ENCODE assay signal across 13 cellular contexts in the genomic region with DNA sequence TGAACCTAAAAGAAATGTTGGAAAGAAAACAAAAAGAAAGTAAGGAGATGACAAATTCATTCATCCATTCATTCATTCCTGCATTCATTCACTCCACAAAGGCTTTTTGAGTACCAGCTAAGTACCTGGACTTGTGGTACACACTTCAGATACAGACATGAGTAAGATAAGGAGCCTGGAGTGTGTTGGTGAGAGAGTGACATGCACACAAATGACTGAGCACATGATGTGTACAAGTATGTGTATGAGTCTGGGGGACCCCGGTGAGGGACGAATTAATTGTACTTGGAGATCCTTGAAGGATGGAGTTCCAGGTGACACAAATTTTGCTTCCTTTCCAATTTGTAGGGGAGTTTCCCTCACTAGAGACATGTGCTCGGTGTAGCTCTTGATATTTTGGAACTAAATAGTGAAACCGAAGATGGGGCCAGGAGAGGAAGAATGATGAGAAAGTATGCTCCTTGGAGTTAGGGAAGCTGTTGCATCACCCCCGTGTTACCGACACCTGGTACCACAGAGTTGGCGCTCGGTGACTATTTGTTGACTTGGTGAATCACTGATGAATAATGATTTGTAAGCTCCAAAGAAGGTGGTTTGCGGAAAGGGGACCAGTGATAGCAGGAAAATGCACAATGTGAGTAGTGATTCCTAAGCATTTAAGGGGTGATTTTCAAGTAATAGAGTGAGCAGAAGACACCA.
A peak's percentile ranks its signal among the peaks of the same experiment; 100 is the strongest.
DNase-seq lines count a peak whose midpoint lies in the region; ATAC-seq and TF ChIP-seq lines count a peak whose summit lies in the region.
"Had no signal": no experiment of that assay in that cellular context is flagged by ENCODE, and none has a peak within 500 bp of the region (broad histone marks: within the 10 kb centered on the region; RNA-seq: fewer than 3 reads in every experiment).

No MANE protein-coding gene starts in this region.

- H3K27ac ChIP-seq in PC-3 (ENCODE audit: low read length) = peak overlapping the region; percentile 99
- no peak overlapping the region for H3K27ac ChIP-seq in transverse colon

- H3K27ac Mint-ChIP-seq in activated CD4-positive, alpha-beta T cell treated with anti-CD3 and anti-CD28 coated beads, Interleukin-2, amount 10 ng/mL, durations not matched to agents 24 days and 14 days = no peak overlapping the region

- H3K79me2 ChIP-seq in PC-3 (ENCODE audit: low read length) = no peaks in the 10 kb centered on the region

- peaks cover under 1% of the 10 kb centered on the region for H3F3A ChIP-seq in PC-3 (ENCODE audit: low read length, unreplicated experiment)

- no peak overlapping the region for H2AFZ ChIP-seq in PC-3 (ENCODE audit: low read length)

- H3K9ac ChIP-seq in PC-3 (ENCODE audit: low read length) = peak overlapping the region; percentile 88

- peak overlapping the region; percentile 73 for H3K4me2 ChIP-seq in PC-3 (ENCODE audit: low read length)

- H3K4me1 Mint-ChIP-seq in activated CD4-positive, alpha-beta T cell treated with anti-CD3 and anti-CD28 coated beads, Interleukin-2, amount 10 ng/mL, durations not matched to agents 24 days and 14 days = peaks cover 12% of the 10 kb centered on the region

- no peak for TF ChIP-seq EP300 in transverse colon (IDR thresholded peaks at IDR 0.05; ENCODE audit: low read depth)

- no peak overlapping the region for H3K4me3 Mint-ChIP-seq in activated CD4-positive, alpha-beta T cell treated with anti-CD3 and anti-CD28 coated beads, Interleukin-2, amount 10 ng/mL, durations not matched to agents 24 days and 14 days
- H3K4me3 Mint-ChIP-seq: neural crest cell had no signal

- peaks cover 51% of the 10 kb centered on the region for H3K4me1 ChIP-seq in PC-3 (ENCODE audit: insufficient read depth, low read length)
- H3K4me1 ChIP-seq in transverse colon = no peaks in the 10 kb centered on the region

- H3K27me3 ChIP-seq in PC-3 (ENCODE audit: low read length) (no peaks in the 10 kb centered on the region), transverse colon (no peaks in the 10 kb centered on the region)

- no peaks in the 10 kb centered on the region for H3K36me3 Mint-ChIP-seq in activated CD4-positive, alpha-beta T cell treated with anti-CD3 and anti-CD28 coated beads, Interleukin-2, amount 10 ng/mL, durations not matched to agents 24 days and 14 days (ENCODE audit: low read depth)

- ATAC-seq in PC-3 (peak; percentile 68), GM18858 (IDR thresholded peaks at IDR 0.05; ENCODE audit: unreplicated experiment) (no peak)

- no peak for TF ChIP-seq POLR2A in transverse colon (IDR thresholded peaks at IDR 0.05)

- H3K27me3 Mint-ChIP-seq in activated CD4-positive, alpha-beta T cell treated with anti-CD3 and anti-CD28 coated beads, Interleukin-2, amount 10 ng/mL, durations not matched to agents 24 days and 14 days = no peaks in the 10 kb centered on the region

- H3K9me2 ChIP-seq in PC-3 (replicated peaks; ENCODE audit: low read length) = no peaks in the 10 kb centered on the region

- peak; percentile 18 for DNase-seq in activated CD4-positive, alpha-beta T cell treated with anti-CD3 and anti-CD28 coated beads for 48 hours
- DNase-seq in activated CD4-positive, alpha-beta T cell treated with anti-CD3 and anti-CD28 coated beads, Interleukin-2, amount 10 ng/mL, durations not matched to agents 24 days and 14 days = no peak
- DNase-seq in PC-3 = peak; percentile 97
- DNase-seq in ecto neural progenitor cell (ENCODE audit: low spot score) = peak; percentile 7
- DNase-seq in stimulated activated CD8-positive, alpha-beta memory T cell treated with anti-CD3 and anti-CD28 coated beads, Interleukin-4, amount 100 ng/mL, for 48 hours = peak; percentile 35
- DNase-seq in transverse colon = no peak
- DNase-seq in SHP77 (lab: John Stamatoyannopoulos, UW) = no peak
- DNase-seq: activated T-cell treated with anti-CD3 and anti-CD28 coated beads, Interleukin-2, amount 50 U/mL, for 48 hours; AML-193; NCI-H1436; NK-92 treated with Interleukin-12 subunit alpha and Interleukin-12 subunit beta, amount 100 ng/mL, for 24 hours had no signal

- 78 to 83% methylated on average over 8 to 9 of the region's 9 CpGs for WGBS in transverse colon (ENCODE audit: low coverage in 1 of 2), 2 donors

- H3K9me3 ChIP-seq in PC-3 (ENCODE audit: low read length) (no peaks in the 10 kb centered on the region), transverse colon (no peaks in the 10 kb centered on the region)

- H3K4me3 ChIP-seq in PC-3 (ENCODE audit: low read length) (peak overlapping the region; percentile 45; the same call in 1 of the 2 replicates), transverse colon (no peak overlapping the region)

- intact Hi-C loops in activated CD4-positive, alpha-beta T cell treated with anti-CD3 and anti-CD28 coated beads, Interleukin-2, amount 10 ng/mL, durations not matched to agents 24 days and 14 days (cut with micrococcal nuclease) = no loop called here
- intact Hi-C loops in PC-3 (cut with micrococcal nuclease) = loop anchor here (2.0 to 5.0 kb wide), 2 partner anchors 70 to 130 kb away; no protein-coding TSS in a partner anchor
- intact Hi-C loops in transverse colon (cut with DNase I; ENCODE audit: low total_unique reads) = no loop called here

- TF ChIP-seq CTCF in PC-3 (conservative IDR thresholded peaks at IDR 0.05; ENCODE audit: low read depth, low read length) (no peak), transverse colon (IDR thresholded peaks at IDR 0.05) (no peak)

- POLR2A ChIA-PET in PC-3 (lab: Charles Lee; ENCODE audit: unreplicated experiment) = no interaction called here

- H4K20me1 ChIP-seq in PC-3 (ENCODE audit: low read length) = no peaks in the 10 kb centered on the region

- TSS peak; percentile 64 for BruUV-seq in PC-3 (replicated peaks; lab: Mats Ljungman, UMichigan)

- in situ Hi-C loops in transverse colon (cut with MboI; ENCODE audit: low pct_ligation_motif_present in 1 of 4, low pct_unique_long_range_greater_than_20kb in 1 of 4, low sequenced_read_pairs in 3 of 4) = loop anchor here in 1 of 4 donors (25.0 kb wide), 1 partner anchor 100 kb away; no protein-coding TSS in a partner anchor

- CTCF ChIA-PET in PC-3 (lab: Charles Lee) = interaction anchor here (0.7 kb wide), 1 partner anchor 24 kb away, joined by 7 read pairs; no protein-coding TSS in a partner anchor

- H3K36me3 ChIP-seq in PC-3 (ENCODE audit: low read depth, low read length) (no peaks in the 10 kb centered on the region), transverse colon (no peaks in the 10 kb centered on the region)

- H3K9me3 Mint-ChIP-seq in activated CD4-positive, alpha-beta T cell treated with anti-CD3 and anti-CD28 coated beads, Interleukin-2, amount 10 ng/mL, durations not matched to agents 24 days and 14 days = no peaks in the 10 kb centered on the region

Comparison
In these comparisons a context has a peak if more than half of its experiments do, and no peak if none do; other contexts are left out.
1. DNase-seq: peak in activated CD4-positive, alpha-beta T cell treated with anti-CD3 and anti-CD28 coated beads for 48 hours (single experiment), PC-3 (single experiment), ecto neural progenitor cell (single experiment) and stimulated activated CD8-positive, alpha-beta memory T cell treated with anti-CD3 and anti-CD28 coated beads, Interleukin-4, amount 100 ng/mL, for 48 hours (single experiment); none in activated CD4-positive, alpha-beta T cell treated with anti-CD3 and anti-CD28 coated beads, Interleukin-2, amount 10 ng/mL, durations not matched to agents 24 days and 14 days (single experiment), transverse colon (single experiment) and SHP77 (0 of 2).